ENCODE assay signal across 9 cellular contexts in genomic region chr1:27522148-27522859, GRCh38. TPM values are rescaled to one million over a fixed set of nuclear protein-coding genes. Genes with fewer than 3 reads are reported as not detected.
A peak's percentile ranks its signal among the peaks of the same experiment; 100 is the strongest.
DNase-seq lines count a peak whose midpoint lies in the region; ATAC-seq and TF ChIP-seq lines count a peak whose summit lies in the region.
"Had no signal": no experiment of that assay in that cellular context is flagged by ENCODE, and none has a peak within 500 bp of the region (broad histone marks: within the 10 kb centered on the region; RNA-seq: fewer than 3 reads in every experiment).

No MANE protein-coding gene starts in this region.

- H3K36me3 ChIP-seq in prostate gland (no peaks in the 10 kb centered on the region), H7 (replicated peaks; ENCODE audit: control insufficient read depth, insufficient read depth, low read length) (no peaks in the 10 kb centered on the region)

- peak overlapping the region; percentile 74 to 78 for H3K27ac ChIP-seq in prostate gland

- POLR2A ChIA-PET in activated CD4-positive, alpha-beta T cell treated with anti-CD3 and anti-CD28 coated beads, Interleukin-2, amount 10 ng/mL, durations not matched to agents 7 days and 5 days (lab: Charles Lee): interaction anchor here (0.6 kb wide), 1 partner anchor 32 kb away, joined by 4 read pairs; the partner anchor contains the start of gene WASF2

- H3K27ac Mint-ChIP-seq in activated CD4-positive, alpha-beta T cell treated with anti-CD3 and anti-CD28 coated beads, Interleukin-2, amount 10 ng/mL, durations not matched to agents 7 days and 5 days: peak overlapping the region; percentile 98
- peak overlapping the region; percentile 33 for H3K27ac Mint-ChIP-seq in dendritic cell treated with granulocyte-macrophage colony-stimulating factor and Interleukin-4, amounts not matched to agents 40 ng/mL and 50 ng/mL, for 4 days

- no peak for TF ChIP-seq CTCF in prostate gland (IDR thresholded peaks at IDR 0.05)

- peaks cover 41% of the 10 kb centered on the region for H3K4me1 ChIP-seq in prostate gland (replicated peaks)

- DNase-seq in NCI-H146 treated with DMSO at 0.1 percent for 48 hours (lab: John Stamatoyannopoulos, UW; ENCODE audit: unreplicated experiment): peak; percentile 63
- DNase-seq in activated CD4-positive, alpha-beta T cell treated with anti-CD3 and anti-CD28 coated beads, Interleukin-2, amount 10 ng/mL, durations not matched to agents 7 days and 5 days: peak; percentile 81
- DNase-seq in prostate gland (ENCODE audit: low spot score): peak; percentile 79
- no peak for DNase-seq in glomerular visceral epithelial cell (ENCODE audit: extremely low spot score)
- DNase-seq in H7: no peak

- H3K27me3 ChIP-seq in prostate gland (replicated peaks; ENCODE audit: insufficient read depth): no peaks in the 10 kb centered on the region
- H3K27me3 ChIP-seq in H7 (ENCODE audit: control insufficient read depth, insufficient read depth, low read length): no peaks in the 10 kb centered on the region

- H3K27me3 Mint-ChIP-seq in activated CD4-positive, alpha-beta T cell treated with anti-CD3 and anti-CD28 coated beads, Interleukin-2, amount 10 ng/mL, durations not matched to agents 7 days and 5 days: no peaks in the 10 kb centered on the region
- peaks cover 20% of the 10 kb centered on the region for H3K27me3 Mint-ChIP-seq in dendritic cell treated with granulocyte-macrophage colony-stimulating factor and Interleukin-4, amounts not matched to agents 40 ng/mL and 50 ng/mL, for 4 days

- no peaks in the 10 kb centered on the region for H3K9me3 Mint-ChIP-seq in activated CD4-positive, alpha-beta T cell treated with anti-CD3 and anti-CD28 coated beads, Interleukin-2, amount 10 ng/mL, durations not matched to agents 7 days and 5 days
- H3K9me3 Mint-ChIP-seq in dendritic cell treated with granulocyte-macrophage colony-stimulating factor and Interleukin-4, amounts not matched to agents 40 ng/mL and 50 ng/mL, for 4 days: no peaks in the 10 kb centered on the region

- peak; percentile 41 for TF ChIP-seq POLR2A in prostate gland (IDR thresholded peaks at IDR 0.05)

- H3K4me3 Mint-ChIP-seq in activated CD4-positive, alpha-beta T cell treated with anti-CD3 and anti-CD28 coated beads, Interleukin-2, amount 10 ng/mL, durations not matched to agents 7 days and 5 days: peak overlapping the region; percentile 84
- no peak overlapping the region for H3K4me3 Mint-ChIP-seq in dendritic cell treated with granulocyte-macrophage colony-stimulating factor and Interleukin-4, amounts not matched to agents 40 ng/mL and 50 ng/mL, for 4 days

- H3K4me1 Mint-ChIP-seq in activated CD4-positive, alpha-beta T cell treated with anti-CD3 and anti-CD28 coated beads, Interleukin-2, amount 10 ng/mL, durations not matched to agents 7 days and 5 days: peaks cover 79% of the 10 kb centered on the region
- peaks cover 77% of the 10 kb centered on the region for H3K4me1 Mint-ChIP-seq in dendritic cell treated with granulocyte-macrophage colony-stimulating factor and Interleukin-4, amounts not matched to agents 40 ng/mL and 50 ng/mL, for 4 days (ENCODE audit: low read depth)

- H3K4me3 ChIP-seq in prostate gland: peak overlapping the region; percentile 7 to 28
- no peak overlapping the region for H3K4me3 ChIP-seq in H7 (ENCODE audit: insufficient read depth, low read depth, low read length)

- intact Hi-C loops in dendritic cell treated with granulocyte-macrophage colony-stimulating factor and Interleukin-4, amounts not matched to agents 40 ng/mL and 50 ng/mL, for 4 days (cut with micrococcal nuclease): no loop called here
- intact Hi-C loops in prostate gland (cut with DNase I): no loop called here

- ATAC-seq in GM21529 (IDR thresholded peaks at IDR 0.05; ENCODE audit: unreplicated experiment) (no peak), GM18907 (IDR thresholded peaks at IDR 0.05; ENCODE audit: unreplicated experiment) (no peak)
- ATAC-seq: HCT116 had no signal

- H3K9me3 ChIP-seq in prostate gland: no peaks in the 10 kb centered on the region

- CTCF ChIA-PET in activated CD4-positive, alpha-beta T cell treated with anti-CD3 and anti-CD28 coated beads, Interleukin-2, amount 10 ng/mL, durations not matched to agents 7 days and 5 days (lab: Charles Lee): interaction anchor here (0.5 to 4.2 kb wide), 19 partner anchors 8 to 208 kb away, joined by 3 to 22 read pairs (median 4); partner anchors contain the start of gene AHDC1

- peaks cover 7% of the 10 kb centered on the region for H3K36me3 Mint-ChIP-seq in activated CD4-positive, alpha-beta T cell treated with anti-CD3 and anti-CD28 coated beads, Interleukin-2, amount 10 ng/mL, durations not matched to agents 7 days and 5 days (ENCODE audit: low read depth)
- no peaks in the 10 kb centered on the region for H3K36me3 Mint-ChIP-seq in dendritic cell treated with granulocyte-macrophage colony-stimulating factor and Interleukin-4, amounts not matched to agents 40 ng/mL and 50 ng/mL, for 4 days (ENCODE audit: low read depth)

- 8% methylated on average over 20 of the region's 20 CpGs for WGBS in prostate gland

RNA-seq across cellular contexts. Expression of gene WASF2, which starts 32.3 kb away (rescaled TPM):
- total RNA-seq in activated CD4-positive, alpha-beta T cell treated with anti-CD3 and anti-CD28 coated beads, Interleukin-2, amount 10 ng/mL, durations not matched to agents 7 days and 5 days: 100 to 1,000 TPM; 137 to 143 TPM
- 10 to 100 TPM; 42.0 to 63.6 TPM for total RNA-seq in prostate gland
- 34.3 and 44.3 TPM in 2 replicates for total RNA-seq in H7 (2014; rRNA removed; shearing (Covaris generic))

Comparison
In these comparisons a context has a peak if more than half of its experiments do, and no peak if none do; other contexts are left out.
1. DNase-seq: peak in NCI-H146 treated with DMSO at 0.1 percent for 48 hours (single experiment), activated CD4-positive, alpha-beta T cell treated with anti-CD3 and anti-CD28 coated beads, Interleukin-2, amount 10 ng/mL, durations not matched to agents 7 days and 5 days (single experiment) and prostate gland (single experiment); none in glomerular visceral epithelial cell (single experiment) and H7 (single experiment).